Comparison of ENCODE assay signal across 8 cellular contexts in genomic region chr12:6765048-6765633, GRCh38. TPM values are rescaled to one million over a fixed set of nuclear protein-coding genes. Genes with fewer than 3 reads are reported as not detected.
DNase-seq lines count a peak whose midpoint lies in the region; TF ChIP-seq lines count a peak whose summit lies in the region.

No MANE protein-coding gene starts in this region.

- TF ChIP-seq POLR2A in Peyer's patch (IDR thresholded peaks at IDR 0.05) = no peak

- H3K9ac ChIP-seq in rectal smooth muscle tissue (ENCODE audit: low read length) = no peak overlapping the region

- no peaks in the 10 kb centered on the region for H3K9me3 ChIP-seq in Peyer's patch

- H3K27me3 ChIP-seq in Peyer's patch (no peaks in the 10 kb centered on the region), rectal smooth muscle tissue (ENCODE audit: control insufficient read depth, insufficient read depth, low read length) (no peaks in the 10 kb centered on the region)

- H3K4me1 ChIP-seq in Peyer's patch (peaks cover 0 to 51% (median 13%) of the 10 kb centered on the region in 4 donors), rectal smooth muscle tissue (ENCODE audit: control insufficient read depth, insufficient read depth, low read length) (peaks cover 41% of the 10 kb centered on the region)

- peak overlapping the region in 3 of 4 donors; percentile 49 to 98 (median 76) for H3K4me3 ChIP-seq in Peyer's patch
- peak overlapping the region; percentile 64 for H3K4me3 ChIP-seq in rectal smooth muscle tissue (ENCODE audit: low read length)

- H3K36me3 ChIP-seq in Peyer's patch (peaks cover 0 to 7% (median 0%) of the 10 kb centered on the region in 3 donors), rectal smooth muscle tissue (ENCODE audit: control insufficient read depth, insufficient read depth, low read length) (no peaks in the 10 kb centered on the region)

- no peak for TF ChIP-seq CTCF in Peyer's patch (IDR thresholded peaks at IDR 0.05)

- H3K27ac ChIP-seq in Peyer's patch = peak overlapping the region; percentile 73 to 97 (median 86)
- H3K27ac ChIP-seq in epithelial cell of prostate = peak overlapping the region; percentile 82
- H3K27ac ChIP-seq in rectal smooth muscle tissue (ENCODE audit: low read depth, low read length) = peak overlapping the region; percentile 97

- peak; percentile 71 for DNase-seq in NCI-H2107 treated with DMSO at 0.1 percent for 48 hours (lab: John Stamatoyannopoulos, UW; ENCODE audit: unreplicated experiment)
- DNase-seq in NCI-H2107 (lab: John Stamatoyannopoulos, UW) = no peak
- no peak for DNase-seq in Peyer's patch
- DNase-seq in epithelial cell of prostate (ENCODE audit: low read depth, low spot score) = no peak
- DNase-seq in NAMALWA (ENCODE audit: low spot score) = no peak
- DNase-seq in NK-92 treated with Interleukin-12 subunit alpha and Interleukin-12 subunit beta, amount 100 ng/mL, for 24 hours (lab: John Stamatoyannopoulos, UW) = no peak
- DNase-seq in NCI-H446 (lab: John Stamatoyannopoulos, UW) = no peak

RNA-seq across cellular contexts. Expression of gene PTMS, which starts 1.0 kb away (rescaled TPM):
- total RNA-seq in Peyer's patch = 10 to 100 TPM; 44.2 to 87.5 (median 53.0) TPM

RNA-seq across cellular contexts. Expression of gene LAG3, which starts 7.2 kb away (rescaled TPM):
- 1 to 10 TPM in 3 of 4 donors, not detected in 1; 1.3 to 3.0 (median 1.6) TPM for total RNA-seq in Peyer's patch

RNA-seq across cellular contexts. Expression of gene MLF2, which starts 12.2 kb away (rescaled TPM):
- 100 to 1,000 TPM in 3 of 4 donors, 10 to 100 TPM in 1; 94.9 to 212 (median 182) TPM for total RNA-seq in Peyer's patch

RNA-seq across cellular contexts. Expression of gene CD4, which starts 24.2 kb away (rescaled TPM):
- 1 to 10 TPM; 2.1 to 9.1 (median 4.0) TPM for total RNA-seq in Peyer's patch

RNA-seq across cellular contexts. Expression of gene COPS7A, which starts 41.3 kb away (rescaled TPM):
- total RNA-seq in Peyer's patch = 10 to 100 TPM; 38.4 to 72.6 (median 51.8) TPM
